8 cellular contexts compared by ENCODE assay signal in the genomic region with DNA sequence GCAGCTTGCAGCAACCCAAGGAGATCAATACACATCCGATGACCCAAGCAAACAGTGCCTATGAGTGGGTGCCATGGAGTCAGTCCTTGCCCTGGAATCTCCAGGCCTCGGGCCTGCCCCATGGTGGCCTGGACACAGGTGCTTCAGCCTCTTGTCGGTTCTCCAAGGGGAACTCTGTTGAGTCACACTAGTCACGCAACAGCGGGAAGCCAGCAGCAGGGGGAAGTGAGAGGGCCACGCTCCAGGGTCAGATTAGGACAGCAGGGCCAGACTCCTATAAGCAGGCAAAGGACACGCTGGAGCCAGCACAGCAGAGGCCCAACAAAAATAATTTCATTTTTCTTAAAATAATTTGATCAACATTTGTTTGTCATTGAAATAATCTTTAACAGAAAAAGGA. TPM values are rescaled to one million over a fixed set of nuclear protein-coding genes. Genes with fewer than 3 reads are reported as not detected.
DNase-seq lines count a peak whose midpoint lies in the region; ATAC-seq and TF ChIP-seq lines count a peak whose summit lies in the region.

No MANE protein-coding gene starts in this region.

- H3K27me3 ChIP-seq in HCT116 (ENCODE audit: insufficient read depth, low read length) (no peaks in the 10 kb centered on the region), OCI-LY3 (ENCODE audit: low read depth, low read length) (no peaks in the 10 kb centered on the region), skeletal muscle tissue (ENCODE audit: control insufficient read depth in 3 of 3, insufficient read depth in 3 of 3, low read length in 3 of 3) (no peaks in the 10 kb centered on the region)

- intact Hi-C loops in HCT116 (cut with micrococcal nuclease) = no loop called here

- no peaks in the 10 kb centered on the region for H3K36me3 ChIP-seq in HCT116 (ENCODE audit: control insufficient read depth in 1 of 2, insufficient read depth in 2 of 2, low read length in 2 of 2)
- peaks cover 2% of the 10 kb centered on the region for H3K36me3 ChIP-seq in OCI-LY3 (replicated peaks; ENCODE audit: low read depth, low read length)
- no peaks in the 10 kb centered on the region for H3K36me3 ChIP-seq in skeletal muscle tissue (ENCODE audit: control insufficient read depth in 3 of 3, insufficient read depth in 3 of 3, low read length in 3 of 3)

- H3K27ac ChIP-seq in HCT116 (ENCODE audit: low read depth, low read length) (no peak overlapping the region), OCI-LY3 (ENCODE audit: low read length) (peak overlapping the region; percentile 44; the same call in 1 of the 2 replicates), skeletal muscle tissue (ENCODE audit: low read depth, low read length) (peak overlapping the region; percentile 79)

- CTCF ChIA-PET in HCT116 (lab: Charles Lee) = no interaction called here

- H3K4me2 ChIP-seq in HCT116 (ENCODE audit: low read length) (peak overlapping the region; percentile 52), OCI-LY3 (ENCODE audit: low read length) (peak overlapping the region; percentile 64)

- peaks cover 2 to 40% of the 10 kb centered on the region in 2 experiments; a peak in 3 of 4 replicates for H3K4me1 ChIP-seq in HCT116 (ENCODE audit: control insufficient read depth in 1 of 2, insufficient read depth in 2 of 2, low read length in 2 of 2)
- peaks cover 21% of the 10 kb centered on the region for H3K4me1 ChIP-seq in OCI-LY3 (ENCODE audit: low read length)
- peaks cover 21 to 35% (median 30%) of the 10 kb centered on the region in 3 donors for H3K4me1 ChIP-seq in skeletal muscle tissue (ENCODE audit: control insufficient read depth in 3 of 3, insufficient read depth in 3 of 3, low read length in 3 of 3)

- H3K9me3 ChIP-seq in HCT116 (ENCODE audit: control insufficient read depth in 1 of 2, insufficient read depth in 1 of 2, low read depth in 1 of 2, low read length in 2 of 2) (no peaks in the 10 kb centered on the region), OCI-LY3 (ENCODE audit: insufficient read depth, low read length) (no peaks in the 10 kb centered on the region), skeletal muscle tissue (ENCODE audit: control insufficient read depth in 3 of 3, low read length in 3 of 3) (no peaks in the 10 kb centered on the region)

- no peak for TF ChIP-seq POLR2A in HCT116 (IDR thresholded peaks at IDR 0.05; ENCODE audit: borderline replicate concordance, extremely low read depth, insufficient read depth, insufficient read length)

- RAD21 ChIA-PET in HCT116 (lab: Charles Lee; ENCODE audit: low non-redundant PET in 1 of 2, low total read pairs in 2 of 2, uncharacterized antibody in 2 of 2, unreplicated experiment in 2 of 2) = no interaction called here

- no TSS peak for BruUV-seq in HCT116 (replicated peaks; lab: Mats Ljungman, UMichigan)

- peak in 1 of 3 experiments; percentile 4; a peak in 1 of 6 replicates for TF ChIP-seq CTCF in HCT116 (IDR thresholded peaks at IDR 0.05 in 2 of 3, conservative IDR thresholded peaks at IDR 0.05 in 1 of 3; ENCODE audit: borderline replicate concordance in 1 of 3, insufficient read depth in 1 of 3, low read depth in 2 of 3, low read length in 2 of 3)
- TF ChIP-seq CTCF in OCI-LY3 (IDR thresholded peaks at IDR 0.05; ENCODE audit: low read depth, low read length) = no peak
- TF ChIP-seq CTCF in fibroblast of the aortic adventitia (IDR thresholded peaks at IDR 0.05; ENCODE audit: insufficient read depth, low read length) = no peak

- no peak for TF ChIP-seq RAD21 in HCT116 (IDR thresholded peaks at IDR 0.05; ENCODE audit: low read depth)

- no peaks in the 10 kb centered on the region for H4K20me1 ChIP-seq in HCT116 (ENCODE audit: insufficient read depth)
- H4K20me1 ChIP-seq in OCI-LY3 (ENCODE audit: insufficient read depth, low read length) = no peaks in the 10 kb centered on the region

- H3K4me3 ChIP-seq in HCT116 (replicated peaks in 1 of 2; ENCODE audit: low read depth in 1 of 2, low read length in 2 of 2) (peak overlapping the region in 1 of 2 experiments; percentile 26; a peak in 2 of 4 replicates), OCI-LY3 (ENCODE audit: low read length) (peak overlapping the region; percentile 72), fibroblast of the aortic adventitia (ENCODE audit: low read depth, low read length) (no peak overlapping the region), skeletal muscle tissue (ENCODE audit: low read length in 3 of 3) (peak overlapping the region in 2 of 3 donors; percentile 35 to 38)

- ATAC-seq in HCT116 = peak; percentile 81

- no peaks in the 10 kb centered on the region for H3K9me2 ChIP-seq in HCT116 (ENCODE audit: insufficient read depth)

- peak; percentile 89 for DNase-seq in ELR (ENCODE audit: low read depth)
- no peak for DNase-seq in HCT116 (ENCODE audit: low read depth, low spot score)
- peak; percentile 36 for DNase-seq in fibroblast of the aortic adventitia (ENCODE audit: low read depth)
- DNase-seq in NCI-H1436 (lab: John Stamatoyannopoulos, UW) = no peak
- no peak for DNase-seq in stimulated activated CD8-positive, alpha-beta memory T cell treated with anti-CD3 and anti-CD28 coated beads, Interleukin-4, amount 100 ng/mL, for 48 hours
- DNase-seq in NCI-H2029 (lab: John Stamatoyannopoulos, UW) = no peak

- no peaks in the 10 kb centered on the region for H3K79me2 ChIP-seq in HCT116 (ENCODE audit: insufficient read depth, low read length)
- no peaks in the 10 kb centered on the region for H3K79me2 ChIP-seq in OCI-LY3 (ENCODE audit: low read length)

- 0 out of 2 replicates have a peak overlapping the region, but pooled peaks have one; percentile 15 for H3K9ac ChIP-seq in HCT116 (ENCODE audit: low read length)
- peak overlapping the region; percentile 45; the same call in 1 of the 2 replicates for H3K9ac ChIP-seq in OCI-LY3 (ENCODE audit: low read length)
- peak overlapping the region in 1 of 3 donors; percentile 60 for H3K9ac ChIP-seq in skeletal muscle tissue (ENCODE audit: low read depth in 1 of 3, low read length in 3 of 3)

- POLR2A ChIA-PET in HCT116 (lab: Charles Lee) = no interaction called here

- H2AFZ ChIP-seq in HCT116 (ENCODE audit: low read depth, low read length, poor library complexity, severe bottlenecking) (peak overlapping the region; percentile 66), OCI-LY3 (ENCODE audit: low read depth, low read length) (no peak overlapping the region)

TF ChIP-seq in HCT116, 20 proteins besides CTCF, POLR2A, EP300 and RAD21:
- TF ChIP-seq, protein P1, sequence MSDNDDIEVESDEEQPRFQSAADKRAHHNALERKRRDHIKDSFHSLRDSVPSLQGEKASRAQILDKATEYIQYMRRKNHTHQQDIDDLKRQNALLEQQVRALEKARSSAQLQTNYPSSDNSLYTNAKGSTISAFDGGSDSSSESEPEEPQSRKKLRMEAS (IDR thresholded peaks at IDR 0.05) = peak; percentile 66
- TF ChIP-seq SRF (IDR thresholded peaks at IDR 0.05; ENCODE audit: low read depth) (no peak), EZH2phosphoT487 (IDR thresholded peaks at IDR 0.05; ENCODE audit: borderline replicate concordance) (no peak), SIN3A (IDR thresholded peaks at IDR 0.05; ENCODE audit: low read depth) (no peak), FOSL1 (IDR thresholded peaks at IDR 0.05; ENCODE audit: low read depth) (peak; percentile 34), ZFX (IDR thresholded peaks at IDR 0.05) (no peak), CBX3 (IDR thresholded peaks at IDR 0.05; ENCODE audit: low read depth) (0 out of 2 replicates have a peak, but pooled peaks have one; percentile 12), POLR2AphosphoS5 (IDR thresholded peaks at IDR 0.05; ENCODE audit: low read depth, low read length) (0 out of 2 replicates have a peak, but pooled peaks have one; percentile 4)
- TF ChIP-seq, protein P2, sequence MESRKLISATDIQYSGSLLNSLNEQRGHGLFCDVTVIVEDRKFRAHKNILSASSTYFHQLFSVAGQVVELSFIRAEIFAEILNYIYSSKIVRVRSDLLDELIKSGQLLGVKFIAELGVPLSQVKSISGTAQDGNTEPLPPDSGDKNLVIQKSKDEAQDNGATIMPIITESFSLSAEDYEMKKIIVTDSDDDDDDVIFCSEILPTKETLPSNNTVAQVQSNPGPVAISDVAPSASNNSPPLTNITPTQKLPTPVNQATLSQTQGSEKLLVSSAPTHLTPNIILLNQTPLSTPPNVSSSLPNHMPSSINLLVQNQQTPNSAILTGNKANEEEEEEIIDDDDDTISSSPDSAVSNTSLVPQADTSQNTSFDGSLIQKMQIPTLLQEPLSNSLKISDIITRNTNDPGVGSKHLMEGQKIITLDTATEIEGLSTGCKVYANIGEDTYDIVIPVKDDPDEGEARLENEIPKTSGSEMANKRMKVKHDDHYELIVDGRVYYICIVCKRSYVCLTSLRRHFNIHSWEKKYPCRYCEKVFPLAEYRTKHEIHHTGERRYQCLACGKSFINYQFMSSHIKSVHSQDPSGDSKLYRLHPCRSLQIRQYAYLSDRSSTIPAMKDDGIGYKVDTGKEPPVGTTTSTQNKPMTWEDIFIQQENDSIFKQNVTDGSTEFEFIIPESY (IDR thresholded peaks at IDR 0.05; ENCODE audit: extremely low read depth, insufficient replicate concordance, low read length) = no peak

RNA-seq across cellular contexts. Expression of a gene that starts 16.6 kb away (rescaled TPM):
- total RNA-seq in HCT116 (2021; ENCODE audit: unreplicated experiment) (16.4 TPM), fibroblast of the aortic adventitia (ENCODE audit: low replicate concordance) (94.4 and 97.4 TPM in 2 replicates), skeletal muscle tissue (6.8 TPM)
- 14.5 and 14.7 TPM in 2 replicates for polyA plus RNA-seq in HCT116 (2012)

RNA-seq across cellular contexts. Expression of a gene that starts 57.0 kb away (rescaled TPM):
- total RNA-seq in HCT116 (2021; ENCODE audit: unreplicated experiment) (not detected), fibroblast of the aortic adventitia (ENCODE audit: low replicate concordance) (17.4 and 33.0 TPM in 2 replicates), skeletal muscle tissue (0.52 TPM)
- 0.06 and 0.09 TPM in 2 replicates for polyA plus RNA-seq in HCT116 (2012)

Comparison
In these comparisons a context has a peak if more than half of its experiments do, and no peak if none do; other contexts are left out.
1. DNase-seq: peak in ELR (single experiment) and fibroblast of the aortic adventitia (single experiment); none in HCT116 (single experiment), NCI-H1436 (single experiment), stimulated activated CD8-positive, alpha-beta memory T cell treated with anti-CD3 and anti-CD28 coated beads, Interleukin-4, amount 100 ng/mL, for 48 hours (single experiment) and NCI-H2029 (single experiment).
2. RNA of a gene that starts 57.0 kb away (total RNA-seq): 17.4 to 33.0 TPM in fibroblast of the aortic adventitia; 0.52 TPM in skeletal muscle tissue (single experiment) and not detected in HCT116 (single experiment); every median in the first group is over 10 times any median in the second.